1 cellular context compared by ENCODE assay signal in the genomic region with DNA sequence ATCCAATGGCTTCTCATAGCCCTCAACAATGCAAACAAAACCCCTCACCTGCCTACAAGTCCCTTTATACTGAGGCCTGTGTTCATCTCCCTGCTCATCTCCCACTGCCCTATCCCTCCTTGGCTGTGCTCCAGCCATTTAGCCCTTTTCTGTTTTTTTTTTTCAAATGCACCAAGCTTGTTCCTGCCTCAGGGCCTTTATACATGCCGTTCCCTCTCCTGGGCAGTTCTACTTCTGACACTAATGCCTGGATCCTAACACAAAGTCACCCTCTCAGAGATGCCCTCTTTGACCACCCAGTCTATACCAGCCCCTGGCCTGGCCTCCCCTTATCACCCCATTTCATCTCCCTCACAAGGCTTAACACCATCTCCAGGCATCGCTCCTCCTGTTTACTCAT.
TF ChIP-seq lines count a peak whose summit lies in the region.

No MANE protein-coding gene starts in this region.

TF ChIP-seq in H1, 55 proteins besides CTCF, POLR2A, EP300 and RAD21 (continued from another document):
- TF ChIP-seq POLR2AphosphoS5 (IDR thresholded peaks at IDR 0.05; ENCODE audit: low read depth, low read length) = no peak
- no peak for TF ChIP-seq SIX5 (IDR thresholded peaks at IDR 0.05; ENCODE audit: low read depth, low read length)
- TF ChIP-seq TEAD4 (IDR thresholded peaks at IDR 0.05; ENCODE audit: low read depth, low read length) = no peak
